In the genomic region with DNA sequence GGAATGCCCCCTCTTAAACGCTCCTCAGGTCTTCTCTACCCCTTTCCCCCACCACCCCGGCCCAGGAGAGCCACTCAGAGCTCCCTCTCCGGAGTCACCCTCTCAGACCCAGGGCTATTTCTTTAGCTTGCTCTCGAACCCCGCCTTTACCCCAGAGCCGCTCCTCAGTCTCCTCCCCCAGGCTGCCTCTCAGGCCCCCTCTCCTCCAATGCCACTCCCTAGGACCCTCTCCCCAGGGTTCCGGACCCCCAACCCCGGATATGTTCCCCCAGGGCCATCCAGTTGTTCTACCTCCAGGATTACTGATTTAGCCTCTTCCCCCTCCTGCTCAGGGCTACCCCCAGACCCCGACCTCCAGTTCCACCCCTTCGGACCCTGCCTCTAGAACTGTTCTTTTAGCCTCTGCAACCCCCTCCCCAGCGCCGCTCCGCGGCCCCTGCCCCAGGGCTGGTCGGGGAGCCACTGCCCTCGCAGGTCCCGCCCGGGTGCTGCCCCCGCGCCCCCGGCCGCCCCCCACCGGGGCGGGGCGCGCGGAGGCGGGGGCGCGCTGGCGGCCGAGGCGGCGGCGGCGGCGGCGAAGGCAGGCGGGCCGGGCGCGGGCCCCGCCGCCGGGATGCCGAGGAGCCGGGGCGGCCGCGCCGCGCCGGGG, we compare ENCODE assay signal across 8 cellular contexts. TPM values are rescaled to one million over a fixed set of nuclear protein-coding genes. Genes with fewer than 3 reads are reported as not detected.
A peak's percentile ranks its signal among the peaks of the same experiment; 100 is the strongest.
DNase-seq lines count a peak whose midpoint lies in the region; ATAC-seq lines count a peak whose summit lies in the region.

A gene (plus strand): TSS at position 565 of the 649 bp plus-strand sequence. CDS start 49 bp downstream, at position 614.

- H3K4me1 Mint-ChIP-seq in activated T-cell treated with anti-CD3 and anti-CD28 coated beads, Interleukin-2, amount 50 U/mL, for 72 hours (ENCODE audit: low read depth): peaks cover 9% of the 10 kb centered on the region
- peaks cover 9% of the 10 kb centered on the region for H3K4me1 Mint-ChIP-seq in activated CD8-positive, alpha-beta T cell treated with anti-CD3 and anti-CD28 coated beads, Interleukin-2, amount 10 ng/mL, durations not matched to agents 7 days and 5 days (ENCODE audit: low read depth)
- peaks cover 7 to 14% of the 10 kb centered on the region in 2 donors for H3K4me1 Mint-ChIP-seq in immature natural killer cell

- H3K27ac Mint-ChIP-seq in activated T-cell treated with anti-CD3 and anti-CD28 coated beads, Interleukin-2, amount 50 U/mL, for 72 hours: no peak within 1 kb of the TSS
- H3K27ac Mint-ChIP-seq in activated CD8-positive, alpha-beta T cell treated with anti-CD3 and anti-CD28 coated beads, Interleukin-2, amount 10 ng/mL, durations not matched to agents 7 days and 5 days: peak within 1 kb of the TSS; percentile 15
- H3K27ac Mint-ChIP-seq in immature natural killer cell: peak within 1 kb of the TSS in 2 of 6 donors; percentile 24 to 45

- H3K36me3 Mint-ChIP-seq in activated T-cell treated with anti-CD3 and anti-CD28 coated beads, Interleukin-2, amount 50 U/mL, for 72 hours (ENCODE audit: insufficient read depth in 2 of 2): peaks cover 0 to 7% of the 10 kb centered on the region in 2 donors
- H3K36me3 Mint-ChIP-seq in activated CD8-positive, alpha-beta T cell treated with anti-CD3 and anti-CD28 coated beads, Interleukin-2, amount 10 ng/mL, durations not matched to agents 7 days and 5 days (ENCODE audit: low read depth): no peaks in the 10 kb centered on the region
- H3K36me3 Mint-ChIP-seq in immature natural killer cell: peaks cover 22 to 28% (median 24%) of the 10 kb centered on the region in 3 donors

- peak within 1 kb of the TSS; percentile 13 for H3K27ac ChIP-seq in temporal lobe (ENCODE audit: low read depth, low read length)

- no peaks in the 10 kb centered on the region for H3K9me3 Mint-ChIP-seq in activated T-cell treated with anti-CD3 and anti-CD28 coated beads, Interleukin-2, amount 50 U/mL, for 72 hours
- H3K9me3 Mint-ChIP-seq in activated CD8-positive, alpha-beta T cell treated with anti-CD3 and anti-CD28 coated beads, Interleukin-2, amount 10 ng/mL, durations not matched to agents 7 days and 5 days (ENCODE audit: insufficient read depth): no peaks in the 10 kb centered on the region
- peaks cover 0 to 2% (median 0%) of the 10 kb centered on the region in 6 donors for H3K9me3 Mint-ChIP-seq in immature natural killer cell

- no peak for ATAC-seq in activated T-cell treated with anti-CD3 and anti-CD28 coated beads, Interleukin-2, amount 50 U/mL, for 72 hours (replicated peaks in 1 of 2)
- ATAC-seq in activated CD8-positive, alpha-beta T cell treated with anti-CD3 and anti-CD28 coated beads, Interleukin-2, amount 10 ng/mL, durations not matched to agents 7 days and 5 days: no peak

- DNase-seq in activated T-cell treated with anti-CD3 and anti-CD28 coated beads, Interleukin-2, amount 50 U/mL, for 72 hours: no peak
- DNase-seq in activated T-cell treated with anti-CD3 and anti-CD28 coated beads, Interleukin-2, amount 50 U/mL, for 48 hours: no peak
- no peak for DNase-seq in activated CD8-positive, alpha-beta T cell treated with anti-CD3 and anti-CD28 coated beads, Interleukin-2, amount 10 ng/mL, durations not matched to agents 7 days and 5 days
- DNase-seq in immature natural killer cell: no peak
- no peak for DNase-seq in SKM-1 (lab: John Stamatoyannopoulos, UW; ENCODE audit: unreplicated experiment)
- no peak for DNase-seq in NCI-H1436 (lab: John Stamatoyannopoulos, UW)
- DNase-seq in GDM1 (lab: John Stamatoyannopoulos, UW): no peak

- CTCF ChIA-PET in activated CD8-positive, alpha-beta T cell treated with anti-CD3 and anti-CD28 coated beads, Interleukin-2, amount 10 ng/mL, durations not matched to agents 7 days and 5 days (lab: Charles Lee): interaction anchor here (1.6 kb wide), 1 partner anchor 43 kb away, joined by 4 read pairs; no protein-coding TSS in a partner anchor

- H3K27me3 Mint-ChIP-seq in activated T-cell treated with anti-CD3 and anti-CD28 coated beads, Interleukin-2, amount 50 U/mL, for 72 hours (ENCODE audit: low read depth): peaks cover 46% of the 10 kb centered on the region
- H3K27me3 Mint-ChIP-seq in activated CD8-positive, alpha-beta T cell treated with anti-CD3 and anti-CD28 coated beads, Interleukin-2, amount 10 ng/mL, durations not matched to agents 7 days and 5 days (ENCODE audit: low read depth): peaks cover 42% of the 10 kb centered on the region
- peaks cover 8 to 23% (median 12%) of the 10 kb centered on the region in 3 donors for H3K27me3 Mint-ChIP-seq in immature natural killer cell (ENCODE audit: low read depth in 3 of 3)

- peak within 1 kb of the TSS; percentile 72 to 76 for H3K4me3 Mint-ChIP-seq in activated T-cell treated with anti-CD3 and anti-CD28 coated beads, Interleukin-2, amount 50 U/mL, for 72 hours
- peak within 1 kb of the TSS; percentile 47 for H3K4me3 Mint-ChIP-seq in activated CD8-positive, alpha-beta T cell treated with anti-CD3 and anti-CD28 coated beads, Interleukin-2, amount 10 ng/mL, durations not matched to agents 7 days and 5 days
- peak within 1 kb of the TSS; percentile 74 to 81 (median 75) for H3K4me3 Mint-ChIP-seq in immature natural killer cell

- POLR2A ChIA-PET in activated CD8-positive, alpha-beta T cell treated with anti-CD3 and anti-CD28 coated beads, Interleukin-2, amount 10 ng/mL, durations not matched to agents 7 days and 5 days (lab: Charles Lee): no interaction called here

RNA-seq across cellular contexts. Expression of the gene that starts here (rescaled TPM):
- not detected for total RNA-seq in activated T-cell treated with anti-CD3 and anti-CD28 coated beads, Interleukin-2, amount 50 U/mL, for 72 hours
- not detected for total RNA-seq in activated CD8-positive, alpha-beta T cell treated with anti-CD3 and anti-CD28 coated beads, Interleukin-2, amount 10 ng/mL, durations not matched to agents 7 days and 5 days
- under 1 TPM in 2 of 3 donors, not detected in 1; 0.06 to 0.17 TPM for polyA plus RNA-seq in immature natural killer cell
- 75.0 TPM for total RNA-seq in temporal lobe

Comparison
In these comparisons a context has a peak if more than half of its experiments do, and no peak if none do; other contexts are left out.
1. RNA of the gene that starts here (total RNA-seq): 75.0 TPM in temporal lobe (single experiment); not detected in activated CD8-positive, alpha-beta T cell treated with anti-CD3 and anti-CD28 coated beads, Interleukin-2, amount 10 ng/mL, durations not matched to agents 7 days and 5 days and not detected in activated T-cell treated with anti-CD3 and anti-CD28 coated beads, Interleukin-2, amount 50 U/mL, for 72 hours; every median in the first group is over 10 times any median in the second.
2. Peak in every context shown above with its lines, with median percentiles within 50 percentile points of each other: H3K4me3 Mint-ChIP-seq.